13 cellular contexts compared by ENCODE assay signal in the genomic region with DNA sequence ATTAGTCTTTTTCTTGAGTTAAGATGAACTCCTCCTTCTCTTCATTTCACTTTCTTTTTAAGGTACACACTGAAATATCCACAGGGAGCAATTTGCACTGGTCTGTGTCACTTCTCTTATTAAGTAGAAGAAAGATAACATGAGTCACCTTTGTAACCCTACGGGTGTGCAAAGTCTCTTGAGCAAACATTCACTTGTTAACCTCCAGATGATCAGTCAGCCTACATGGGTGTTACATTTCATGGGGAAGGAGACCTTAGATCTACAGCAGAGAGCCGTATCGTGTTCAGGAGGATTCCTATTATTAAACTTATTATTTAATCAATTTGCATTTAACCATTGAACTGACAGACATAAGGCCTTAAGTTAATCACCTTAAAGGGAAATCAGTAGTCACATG. TPM values are rescaled to one million over a fixed set of nuclear protein-coding genes. Genes with fewer than 3 reads are reported as not detected.
A peak's percentile ranks its signal among the peaks of the same experiment; 100 is the strongest.
DNase-seq lines count a peak whose midpoint lies in the region; ATAC-seq and TF ChIP-seq lines count a peak whose summit lies in the region.
"Had no signal": no experiment of that assay in that cellular context is flagged by ENCODE, and none has a peak within 500 bp of the region (broad histone marks: within the 10 kb centered on the region; RNA-seq: fewer than 3 reads in every experiment).

No MANE protein-coding gene starts in this region.

- no peak for ATAC-seq in central memory CD8-positive, alpha-beta T cell (replicated peaks; ENCODE audit: extremely low read depth, poor library complexity, severe bottlenecking)
- ATAC-seq in HG02852 (IDR thresholded peaks at IDR 0.05; ENCODE audit: unreplicated experiment), result no peak
- ATAC-seq in GM21786 (IDR thresholded peaks at IDR 0.05; ENCODE audit: unreplicated experiment), result no peak
- no peak for ATAC-seq in GM18868 (IDR thresholded peaks at IDR 0.05; ENCODE audit: unreplicated experiment)
- ATAC-seq: activated CD8-positive, alpha-beta T cell treated with anti-CD3 and anti-CD28 coated beads, Interleukin-2, amount 10 ng/mL, durations not matched to agents 7 days and 5 days; naive thymus-derived CD8-positive, alpha-beta T cell had no signal

- H3K27me3 ChIP-seq in CD8-positive, alpha-beta memory T cell (ENCODE audit: insufficient read depth, low read length, poor library complexity, severe bottlenecking), result no peaks in the 10 kb centered on the region
- H3K27me3 ChIP-seq in osteoblast (ENCODE audit: insufficient read depth, low read length) (no peaks in the 10 kb centered on the region), A673 (replicated peaks; ENCODE audit: insufficient read depth, low read depth, low read length, poor library complexity) (no peaks in the 10 kb centered on the region)

- TF ChIP-seq CTCF in LNCaP clone FGC (IDR thresholded peaks at IDR 0.05; ENCODE audit: control insufficient read depth, extremely low read depth, insufficient read depth), result no peak
- no peak for TF ChIP-seq CTCF in osteoblast (IDR thresholded peaks at IDR 0.05; ENCODE audit: extremely low read depth, low read depth, low read length)
- TF ChIP-seq CTCF in A673 (conservative IDR thresholded peaks at IDR 0.05; ENCODE audit: low read depth, low read length), result no peak

- H3K36me3 ChIP-seq in CD8-positive, alpha-beta memory T cell (ENCODE audit: insufficient read depth, low read length), result peaks cover 43% of the 10 kb centered on the region
- H3K36me3 ChIP-seq in osteoblast (ENCODE audit: insufficient read depth, low read length), result peaks cover 47% of the 10 kb centered on the region
- peaks cover 58% of the 10 kb centered on the region for H3K36me3 ChIP-seq in A673 (ENCODE audit: insufficient read depth, low read length, poor library complexity, severe bottlenecking)

- no peak overlapping the region for H3K27ac ChIP-seq in CD8-positive, alpha-beta memory T cell (ENCODE audit: low read depth, low read length)
- H3K27ac ChIP-seq in osteoblast (ENCODE audit: low read depth, low read length) (peak overlapping the region; percentile 49), A673 (ENCODE audit: low read depth, low read length, poor library complexity, severe bottlenecking) (no peak overlapping the region)

- CTCF ChIA-PET in CD8-positive, alpha-beta memory T cell (lab: Charles Lee), result interaction anchor here (1.0 kb wide), 1 partner anchor 11 kb away, joined by 4 read pairs; no protein-coding TSS in a partner anchor
- CTCF ChIA-PET in A673 (lab: Charles Lee), result no interaction called here

- H3K27ac Mint-ChIP-seq in CD8-positive, alpha-beta memory T cell, result peak overlapping the region in 5 of 8 donors; percentile 1 to 51 (median 17)
- peak overlapping the region; percentile 20 for H3K27ac Mint-ChIP-seq in central memory CD8-positive, alpha-beta T cell (ENCODE audit: low read depth)

- H3K9me3 Mint-ChIP-seq in CD8-positive, alpha-beta memory T cell, result no peaks in the 10 kb centered on the region
- H3K9me3 Mint-ChIP-seq in central memory CD8-positive, alpha-beta T cell, result no peaks in the 10 kb centered on the region

- H3K4me3 Mint-ChIP-seq in CD8-positive, alpha-beta memory T cell, result peak overlapping the region in 1 of 7 donors; percentile 6
- no peak overlapping the region for H3K4me3 Mint-ChIP-seq in central memory CD8-positive, alpha-beta T cell
- H3K4me3 Mint-ChIP-seq: activated CD8-positive, alpha-beta T cell treated with anti-CD3 and anti-CD28 coated beads, Interleukin-2, amount 10 ng/mL, durations not matched to agents 7 days and 5 days had no signal

- peaks cover 53% of the 10 kb centered on the region for H3K4me1 ChIP-seq in CD8-positive, alpha-beta memory T cell (ENCODE audit: insufficient read depth, low read length)
- H3K4me1 ChIP-seq in osteoblast (ENCODE audit: insufficient read depth, low read length), result peaks cover 43% of the 10 kb centered on the region
- H3K4me1 ChIP-seq in A673 (ENCODE audit: insufficient read depth, low read length, poor library complexity, severe bottlenecking), result peaks cover 13% of the 10 kb centered on the region

- peaks cover 75% of the 10 kb centered on the region for H3K79me2 ChIP-seq in osteoblast (ENCODE audit: insufficient read depth, low read length)

- H3K4me1 Mint-ChIP-seq in CD8-positive, alpha-beta memory T cell, result peaks cover 69 to 94% (median 88%) of the 10 kb centered on the region in 3 donors
- peaks cover 69% of the 10 kb centered on the region for H3K4me1 Mint-ChIP-seq in central memory CD8-positive, alpha-beta T cell

- peaks cover 23 to 84% (median 26%) of the 10 kb centered on the region in 3 donors for H3K36me3 Mint-ChIP-seq in CD8-positive, alpha-beta memory T cell
- peaks cover 30% of the 10 kb centered on the region for H3K36me3 Mint-ChIP-seq in central memory CD8-positive, alpha-beta T cell (ENCODE audit: insufficient read depth)

- no peak overlapping the region for H3K4me3 ChIP-seq in CD8-positive, alpha-beta memory T cell (ENCODE audit: low read length)
- H3K4me3 ChIP-seq in LNCaP clone FGC (ENCODE audit: low read depth, low read length) (peak overlapping the region; percentile 15), osteoblast (ENCODE audit: insufficient read depth, low read length) (no peak overlapping the region), A673 (ENCODE audit: low read depth, low read length, poor library complexity, severe bottlenecking) (no peak overlapping the region)

- H3K27me3 Mint-ChIP-seq in CD8-positive, alpha-beta memory T cell, result no peaks in the 10 kb centered on the region
- no peaks in the 10 kb centered on the region for H3K27me3 Mint-ChIP-seq in central memory CD8-positive, alpha-beta T cell
- H3K27me3 Mint-ChIP-seq: naive thymus-derived CD8-positive, alpha-beta T cell had no signal

- POLR2A ChIA-PET in CD8-positive, alpha-beta memory T cell (lab: Charles Lee), result no interaction called here
- POLR2A ChIA-PET in A673 (lab: Charles Lee; ENCODE audit: low non-redundant PET), result no interaction called here

- intact Hi-C loops in A673 (cut with micrococcal nuclease; ENCODE audit: unreplicated experiment), result no loop called here

- BruUV-seq in A673 (replicated peaks; lab: Mats Ljungman, UMichigan), result no TSS peak

- H3K4me2 ChIP-seq in osteoblast (ENCODE audit: insufficient read depth, low read length), result peak overlapping the region; percentile 64

- H2AFZ ChIP-seq in osteoblast (ENCODE audit: low read length), result no peak overlapping the region

- DNase-seq in CD8-positive, alpha-beta memory T cell, result no peak
- DNase-seq in LNCaP clone FGC (ENCODE audit: low read depth) (no peak), osteoblast (ENCODE audit: insufficient read length, low spot score, missing footprints) (no peak), A673 (ENCODE audit: low spot score) (no peak)
- DNase-seq in central memory CD8-positive, alpha-beta T cell (ENCODE audit: low spot score in 2 of 2), result no peak
- DNase-seq: activated CD8-positive, alpha-beta T cell treated with anti-CD3 and anti-CD28 coated beads, Interleukin-2, amount 10 ng/mL, durations not matched to agents 7 days and 5 days; naive thymus-derived CD8-positive, alpha-beta T cell; NCI-H510A; stimulated activated CD4-positive, alpha-beta T cell treated with anti-CD3 and anti-CD28 coated beads, Interleukin-12 subunit alpha, Interleukin-12 subunit beta, amount 100 ng/mL, for 4 hours; stimulated activated CD8-positive, alpha-beta memory T cell treated with anti-CD3 and anti-CD28 coated beads, Interleukin-4, amount 100 ng/mL, for 48 hours had no signal

- peaks cover 43% of the 10 kb centered on the region for H4K20me1 ChIP-seq in osteoblast (ENCODE audit: insufficient read depth, low read length)

- H3K9me3 ChIP-seq in CD8-positive, alpha-beta memory T cell (ENCODE audit: low read length), result no peaks in the 10 kb centered on the region
- no peaks in the 10 kb centered on the region for H3K9me3 ChIP-seq in osteoblast (ENCODE audit: low read depth, low read length)
- no peaks in the 10 kb centered on the region for H3K9me3 ChIP-seq in A673 (ENCODE audit: low read depth, low read length, poor library complexity, severe bottlenecking)

RNA-seq across cellular contexts. Expression of gene ZNF507, which starts 5.1 kb away (rescaled TPM):
- 10 to 100 TPM; 29.6 to 32.9 TPM for total RNA-seq in CD8-positive, alpha-beta memory T cell
- 6.5 TPM for polyA plus RNA-seq in CD8-positive, alpha-beta memory T cell
- total RNA-seq in osteoblast (13.0 TPM in 2 replicates), A673 (2021) (35.0 and 36.1 TPM in 2 replicates)

RNA-seq across cellular contexts. Expression of gene DPY19L3, which starts 55.1 kb away (rescaled TPM):
- 10 to 100 TPM; 21.6 to 25.0 TPM for total RNA-seq in CD8-positive, alpha-beta memory T cell
- 2.7 TPM for polyA plus RNA-seq in CD8-positive, alpha-beta memory T cell
- total RNA-seq in osteoblast, result 30.0 and 31.8 TPM in 2 replicates
- total RNA-seq in A673 (2021), result 62.7 and 70.5 TPM in 2 replicates
